1 cellular context compared by ENCODE assay signal in the genomic region with DNA sequence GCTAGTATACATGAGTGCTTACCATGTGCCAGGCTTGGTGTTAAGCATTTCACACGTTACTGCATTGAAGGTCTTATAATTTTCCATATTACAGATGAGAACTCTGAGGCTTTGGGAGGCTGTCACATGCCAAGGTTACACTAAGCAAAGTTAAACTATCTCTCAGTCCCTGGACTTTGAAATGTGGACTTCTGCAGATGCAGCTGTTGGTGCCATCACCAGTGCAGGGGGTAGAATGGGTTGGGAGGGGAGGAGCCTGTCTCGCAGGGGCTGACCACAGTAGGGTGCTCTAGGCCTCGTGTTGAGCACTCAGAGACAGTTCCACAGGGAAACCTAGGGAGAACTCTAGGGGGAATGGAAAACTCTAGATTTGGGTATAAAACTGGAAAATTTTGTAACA.
TF ChIP-seq lines count a peak whose summit lies in the region.

No MANE protein-coding gene starts in this region.

TF ChIP-seq in HepG2, 621 proteins besides CTCF, POLR2A, EP300 and RAD21 (continued from another document and continues in another):
- TF ChIP-seq, protein P1, sequence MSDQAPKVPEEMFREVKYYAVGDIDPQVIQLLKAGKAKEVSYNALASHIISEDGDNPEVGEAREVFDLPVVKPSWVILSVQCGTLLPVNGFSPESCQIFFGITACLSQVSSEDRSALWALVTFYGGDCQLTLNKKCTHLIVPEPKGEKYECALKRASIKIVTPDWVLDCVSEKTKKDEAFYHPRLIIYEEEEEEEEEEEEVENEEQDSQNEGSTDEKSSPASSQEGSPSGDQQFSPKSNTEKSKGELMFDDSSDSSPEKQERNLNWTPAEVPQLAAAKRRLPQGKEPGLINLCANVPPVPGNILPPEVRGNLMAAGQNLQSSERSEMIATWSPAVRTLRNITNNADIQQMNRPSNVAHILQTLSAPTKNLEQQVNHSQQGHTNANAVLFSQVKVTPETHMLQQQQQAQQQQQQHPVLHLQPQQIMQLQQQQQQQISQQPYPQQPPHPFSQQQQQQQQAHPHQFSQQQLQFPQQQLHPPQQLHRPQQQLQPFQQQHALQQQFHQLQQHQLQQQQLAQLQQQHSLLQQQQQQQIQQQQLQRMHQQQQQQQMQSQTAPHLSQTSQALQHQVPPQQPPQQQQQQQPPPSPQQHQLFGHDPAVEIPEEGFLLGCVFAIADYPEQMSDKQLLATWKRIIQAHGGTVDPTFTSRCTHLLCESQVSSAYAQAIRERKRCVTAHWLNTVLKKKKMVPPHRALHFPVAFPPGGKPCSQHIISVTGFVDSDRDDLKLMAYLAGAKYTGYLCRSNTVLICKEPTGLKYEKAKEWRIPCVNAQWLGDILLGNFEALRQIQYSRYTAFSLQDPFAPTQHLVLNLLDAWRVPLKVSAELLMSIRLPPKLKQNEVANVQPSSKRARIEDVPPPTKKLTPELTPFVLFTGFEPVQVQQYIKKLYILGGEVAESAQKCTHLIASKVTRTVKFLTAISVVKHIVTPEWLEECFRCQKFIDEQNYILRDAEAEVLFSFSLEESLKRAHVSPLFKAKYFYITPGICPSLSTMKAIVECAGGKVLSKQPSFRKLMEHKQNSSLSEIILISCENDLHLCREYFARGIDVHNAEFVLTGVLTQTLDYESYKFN (CRISPR knock-in tag; conservative IDR thresholded peaks at IDR 0.05): peak; percentile 73
- peak; percentile 54; the same call in 1 of the 2 replicates for TF ChIP-seq KAT8 (CRISPR knock-in tag; IDR thresholded peaks at IDR 0.05)
- no peak for TF ChIP-seq TGIF2 (CRISPR knock-in tag; IDR thresholded peaks at IDR 0.05)
- TF ChIP-seq, protein P2, sequence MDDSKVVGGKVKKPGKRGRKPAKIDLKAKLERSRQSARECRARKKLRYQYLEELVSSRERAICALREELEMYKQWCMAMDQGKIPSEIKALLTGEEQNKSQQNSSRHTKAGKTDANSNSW (CRISPR knock-in tag; IDR thresholded peaks at IDR 0.05; ENCODE audit: borderline replicate concordance): no peak
- TF ChIP-seq MLLT10 (CRISPR knock-in tag; IDR thresholded peaks at IDR 0.05): no peak
- TF ChIP-seq ZNF230 (CRISPR knock-in tag; IDR thresholded peaks at IDR 0.05): no peak
- TF ChIP-seq, protein P3, sequence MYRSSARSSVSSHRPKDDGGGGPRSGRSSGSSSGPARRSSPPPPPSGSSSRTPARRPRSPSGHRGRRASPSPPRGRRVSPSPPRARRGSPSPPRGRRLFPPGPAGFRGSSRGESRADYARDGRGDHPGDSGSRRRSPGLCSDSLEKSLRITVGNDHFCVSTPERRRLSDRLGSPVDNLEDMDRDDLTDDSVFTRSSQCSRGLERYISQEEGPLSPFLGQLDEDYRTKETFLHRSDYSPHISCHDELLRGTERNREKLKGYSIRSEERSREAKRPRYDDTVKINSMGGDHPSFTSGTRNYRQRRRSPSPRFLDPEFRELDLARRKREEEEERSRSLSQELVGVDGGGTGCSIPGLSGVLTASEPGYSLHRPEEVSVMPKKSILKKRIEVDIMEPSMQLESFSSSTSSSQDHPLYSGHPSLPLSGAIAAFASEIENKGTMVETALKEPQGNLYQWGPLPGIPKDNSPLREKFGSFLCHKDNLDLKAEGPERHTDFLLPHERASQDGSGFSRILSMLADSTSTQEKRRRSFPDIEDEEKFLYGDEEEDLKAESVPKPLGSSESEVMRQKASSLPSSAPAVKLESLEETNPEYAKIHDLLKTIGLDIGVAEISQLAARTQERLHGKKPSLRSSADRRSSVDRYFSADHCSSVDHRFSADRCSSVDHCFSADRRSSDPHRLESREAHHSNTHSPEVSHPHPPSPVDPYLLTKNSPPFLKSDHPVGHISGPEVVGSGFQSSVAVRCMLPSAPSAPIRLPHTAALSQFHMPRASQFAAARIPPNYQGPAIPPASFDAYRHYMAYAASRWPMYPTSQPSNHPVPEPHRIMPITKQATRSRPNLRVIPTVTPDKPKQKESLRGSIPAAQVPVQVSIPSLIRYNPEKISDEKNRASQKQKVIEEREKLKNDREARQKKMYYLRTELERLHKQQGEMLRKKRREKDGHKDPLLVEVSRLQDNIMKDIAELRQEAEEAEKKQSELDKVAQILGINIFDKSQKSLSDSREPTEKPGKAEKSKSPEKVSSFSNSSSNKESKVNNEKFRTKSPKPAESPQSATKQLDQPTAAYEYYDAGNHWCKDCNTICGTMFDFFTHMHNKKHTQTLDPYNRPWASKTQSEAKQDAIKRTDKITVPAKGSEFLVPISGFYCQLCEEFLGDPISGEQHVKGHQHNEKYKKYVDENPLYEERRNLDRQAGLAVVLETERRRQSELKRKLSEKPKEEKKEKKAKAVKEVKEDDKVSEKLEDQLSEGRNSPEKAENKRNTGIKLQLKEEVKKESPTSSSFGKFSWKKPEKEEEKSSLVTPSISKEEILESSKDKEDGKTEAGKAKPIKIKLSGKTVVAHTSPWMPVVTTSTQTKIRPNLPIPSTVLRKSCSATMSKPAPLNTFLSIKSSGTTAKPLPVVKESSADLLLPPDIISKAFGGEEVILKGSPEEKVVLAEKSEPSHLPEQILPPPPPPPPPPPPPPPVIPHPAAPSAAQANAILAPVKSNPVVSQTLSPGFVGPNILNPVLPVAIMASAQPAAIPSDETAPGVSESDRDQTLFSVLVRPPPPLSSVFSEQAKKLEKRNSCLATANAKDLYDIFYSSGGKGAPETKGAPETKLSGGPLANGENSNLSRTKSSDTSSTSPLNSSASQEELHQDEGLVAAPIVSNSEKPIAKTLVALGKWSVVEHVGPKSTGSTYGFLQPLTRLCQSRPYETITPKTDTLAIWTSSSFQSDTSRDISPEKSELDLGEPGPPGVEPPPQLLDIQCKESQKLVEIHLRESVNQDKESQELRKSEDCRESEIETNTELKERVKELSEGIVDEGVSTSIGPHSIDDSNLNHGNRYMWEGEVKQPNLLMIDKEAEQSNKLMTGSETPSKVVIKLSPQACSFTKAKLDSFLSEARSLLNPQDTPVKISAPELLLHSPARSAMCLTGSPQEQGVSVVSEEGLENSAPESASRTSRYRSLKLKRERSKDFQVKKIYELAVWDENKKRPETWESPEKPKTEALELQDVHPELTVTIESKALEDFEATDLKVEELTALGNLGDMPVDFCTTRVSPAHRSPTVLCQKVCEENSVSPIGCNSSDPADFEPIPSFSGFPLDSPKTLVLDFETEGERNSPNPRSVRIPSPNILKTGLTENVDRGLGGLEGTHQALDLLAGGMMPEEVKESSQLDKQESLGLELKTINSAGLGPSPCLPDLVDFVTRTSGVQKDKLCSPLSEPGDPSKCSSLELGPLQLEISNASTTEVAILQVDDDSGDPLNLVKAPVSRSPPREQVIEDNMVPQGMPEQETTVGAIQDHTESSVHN (CRISPR knock-in tag; IDR thresholded peaks at IDR 0.05): no peak
- no peak for TF ChIP-seq DMAP1 (CRISPR knock-in tag; IDR thresholded peaks at IDR 0.05)
- no peak for TF ChIP-seq AHR (CRISPR knock-in tag; IDR thresholded peaks at IDR 0.05)
- TF ChIP-seq, protein P4, sequence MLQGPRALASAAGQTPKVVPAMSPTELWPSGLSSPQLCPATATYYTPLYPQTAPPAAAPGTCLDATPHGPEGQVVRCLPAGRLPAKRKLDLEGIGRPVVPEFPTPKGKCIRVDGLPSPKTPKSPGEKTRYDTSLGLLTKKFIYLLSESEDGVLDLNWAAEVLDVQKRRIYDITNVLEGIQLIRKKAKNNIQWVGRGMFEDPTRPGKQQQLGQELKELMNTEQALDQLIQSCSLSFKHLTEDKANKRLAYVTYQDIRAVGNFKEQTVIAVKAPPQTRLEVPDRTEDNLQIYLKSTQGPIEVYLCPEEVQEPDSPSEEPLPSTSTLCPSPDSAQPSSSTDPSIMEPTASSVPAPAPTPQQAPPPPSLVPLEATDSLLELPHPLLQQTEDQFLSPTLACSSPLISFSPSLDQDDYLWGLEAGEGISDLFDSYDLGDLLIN (CRISPR knock-in tag; IDR thresholded peaks at IDR 0.05; ENCODE audit: borderline replicate concordance): no peak
- TF ChIP-seq, protein P5, sequence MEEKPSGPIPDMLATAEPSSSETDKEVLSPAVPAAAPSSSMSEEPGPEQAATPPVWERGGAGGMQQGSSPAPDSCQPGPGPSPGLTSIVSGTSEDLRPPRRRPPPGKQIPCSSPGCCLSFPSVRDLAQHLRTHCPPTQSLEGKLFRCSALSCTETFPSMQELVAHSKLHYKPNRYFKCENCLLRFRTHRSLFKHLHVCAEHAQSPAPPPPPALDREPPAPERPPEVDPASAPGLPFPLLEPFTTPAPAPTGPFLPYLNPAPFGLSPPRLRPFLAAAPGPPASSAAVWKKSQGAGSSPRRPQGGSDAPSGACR (CRISPR knock-in tag; IDR thresholded peaks at IDR 0.05): no peak
- no peak for TF ChIP-seq CCAR2 (optimal IDR thresholded peaks at IDR 0.05; ENCODE audit: low read depth, low read length)
- TF ChIP-seq, protein P6, sequence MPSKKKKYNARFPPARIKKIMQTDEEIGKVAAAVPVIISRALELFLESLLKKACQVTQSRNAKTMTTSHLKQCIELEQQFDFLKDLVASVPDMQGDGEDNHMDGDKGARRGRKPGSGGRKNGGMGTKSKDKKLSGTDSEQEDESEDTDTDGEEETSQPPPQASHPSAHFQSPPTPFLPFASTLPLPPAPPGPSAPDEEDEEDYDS (CRISPR knock-in tag; IDR thresholded peaks at IDR 0.05): no peak
- TF ChIP-seq, protein P7, sequence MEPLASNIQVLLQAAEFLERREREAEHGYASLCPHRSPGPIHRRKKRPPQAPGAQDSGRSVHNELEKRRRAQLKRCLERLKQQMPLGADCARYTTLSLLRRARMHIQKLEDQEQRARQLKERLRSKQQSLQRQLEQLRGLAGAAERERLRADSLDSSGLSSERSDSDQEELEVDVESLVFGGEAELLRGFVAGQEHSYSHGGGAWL (CRISPR knock-in tag; IDR thresholded peaks at IDR 0.05): no peak
- no peak for TF ChIP-seq RBM22 (optimal IDR thresholded peaks at IDR 0.05; ENCODE audit: low read length)
- TF ChIP-seq ZNF329 (CRISPR knock-in tag; IDR thresholded peaks at IDR 0.05; ENCODE audit: low read depth): no peak
- TF ChIP-seq KLF9 (CRISPR knock-in tag; IDR thresholded peaks at IDR 0.05; ENCODE audit: low read depth): no peak
- TF ChIP-seq ZC3H4 (CRISPR knock-in tag; IDR thresholded peaks at IDR 0.05; ENCODE audit: borderline replicate concordance): no peak
- no peak for TF ChIP-seq ZNF75D (CRISPR knock-in tag; IDR thresholded peaks at IDR 0.05; ENCODE audit: borderline replicate concordance)
- TF ChIP-seq ZNF205 (CRISPR knock-in tag; IDR thresholded peaks at IDR 0.05): peak; percentile 97
- no peak for TF ChIP-seq ZNF891 (CRISPR knock-in tag; IDR thresholded peaks at IDR 0.05)
- TF ChIP-seq ZNF451 (CRISPR knock-in tag; IDR thresholded peaks at IDR 0.05): no peak
- TF ChIP-seq, protein P8, sequence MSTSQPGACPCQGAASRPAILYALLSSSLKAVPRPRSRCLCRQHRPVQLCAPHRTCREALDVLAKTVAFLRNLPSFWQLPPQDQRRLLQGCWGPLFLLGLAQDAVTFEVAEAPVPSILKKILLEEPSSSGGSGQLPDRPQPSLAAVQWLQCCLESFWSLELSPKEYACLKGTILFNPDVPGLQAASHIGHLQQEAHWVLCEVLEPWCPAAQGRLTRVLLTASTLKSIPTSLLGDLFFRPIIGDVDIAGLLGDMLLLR (CRISPR knock-in tag; IDR thresholded peaks at IDR 0.05): no peak
- TF ChIP-seq, protein P9, sequence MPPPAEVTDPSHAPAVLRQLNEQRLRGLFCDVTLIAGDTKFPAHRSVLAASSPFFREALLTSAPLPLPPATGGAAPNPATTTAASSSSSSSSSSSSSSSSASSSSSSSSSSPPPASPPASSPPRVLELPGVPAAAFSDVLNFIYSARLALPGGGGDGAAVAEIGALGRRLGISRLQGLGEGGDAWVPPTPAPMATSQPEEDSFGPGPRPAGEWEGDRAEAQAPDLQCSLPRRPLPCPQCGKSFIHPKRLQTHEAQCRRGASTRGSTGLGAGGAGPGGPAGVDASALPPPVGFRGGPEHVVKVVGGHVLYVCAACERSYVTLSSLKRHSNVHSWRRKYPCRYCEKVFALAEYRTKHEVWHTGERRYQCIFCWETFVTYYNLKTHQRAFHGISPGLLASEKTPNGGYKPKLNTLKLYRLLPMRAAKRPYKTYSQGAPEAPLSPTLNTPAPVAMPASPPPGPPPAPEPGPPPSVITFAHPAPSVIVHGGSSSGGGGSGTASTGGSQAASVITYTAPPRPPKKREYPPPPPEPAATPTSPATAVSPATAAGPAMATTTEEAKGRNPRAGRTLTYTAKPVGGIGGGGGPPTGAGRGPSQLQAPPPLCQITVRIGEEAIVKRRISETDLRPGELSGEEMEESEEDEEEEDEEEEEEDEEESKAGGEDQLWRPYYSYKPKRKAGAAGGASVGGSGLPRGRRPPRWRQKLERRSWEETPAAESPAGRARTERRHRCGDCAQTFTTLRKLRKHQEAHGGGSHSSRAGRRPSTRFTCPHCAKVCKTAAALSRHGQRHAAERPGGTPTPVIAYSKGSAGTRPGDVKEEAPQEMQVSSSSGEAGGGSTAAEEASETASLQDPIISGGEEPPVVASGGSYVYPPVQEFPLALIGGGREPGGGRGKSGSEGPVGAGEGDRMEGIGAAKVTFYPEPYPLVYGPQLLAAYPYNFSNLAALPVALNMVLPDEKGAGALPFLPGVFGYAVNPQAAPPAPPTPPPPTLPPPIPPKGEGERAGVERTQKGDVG (CRISPR knock-in tag; IDR thresholded peaks at IDR 0.05; ENCODE audit: borderline replicate concordance): no peak
- no peak for TF ChIP-seq YEATS2 (CRISPR knock-in tag; IDR thresholded peaks at IDR 0.05; ENCODE audit: borderline replicate concordance)
- TF ChIP-seq ZNF607 (CRISPR knock-in tag; IDR thresholded peaks at IDR 0.05; ENCODE audit: borderline replicate concordance): no peak
- TF ChIP-seq FIP1L1 (IDR thresholded peaks at IDR 0.05; ENCODE audit: borderline replicate concordance, insufficient read depth, low read depth, low read length): no peak
- TF ChIP-seq FOSL1 (CRISPR knock-in tag; IDR thresholded peaks at IDR 0.05; ENCODE audit: borderline replicate concordance): no peak
- no peak for TF ChIP-seq CENPT (CRISPR knock-in tag; IDR thresholded peaks at IDR 0.05; ENCODE audit: low read depth)
- TF ChIP-seq, protein P10, sequence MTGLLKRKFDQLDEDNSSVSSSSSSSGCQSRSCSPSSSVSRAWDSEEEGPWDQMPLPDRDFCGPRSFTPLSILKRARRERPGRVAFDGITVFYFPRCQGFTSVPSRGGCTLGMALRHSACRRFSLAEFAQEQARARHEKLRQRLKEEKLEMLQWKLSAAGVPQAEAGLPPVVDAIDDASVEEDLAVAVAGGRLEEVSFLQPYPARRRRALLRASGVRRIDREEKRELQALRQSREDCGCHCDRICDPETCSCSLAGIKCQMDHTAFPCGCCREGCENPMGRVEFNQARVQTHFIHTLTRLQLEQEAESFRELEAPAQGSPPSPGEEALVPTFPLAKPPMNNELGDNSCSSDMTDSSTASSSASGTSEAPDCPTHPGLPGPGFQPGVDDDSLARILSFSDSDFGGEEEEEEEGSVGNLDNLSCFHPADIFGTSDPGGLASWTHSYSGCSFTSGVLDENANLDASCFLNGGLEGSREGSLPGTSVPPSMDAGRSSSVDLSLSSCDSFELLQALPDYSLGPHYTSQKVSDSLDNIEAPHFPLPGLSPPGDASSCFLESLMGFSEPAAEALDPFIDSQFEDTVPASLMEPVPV (CRISPR knock-in tag; IDR thresholded peaks at IDR 0.05): no peak
- peak; percentile 40; the same call in 1 of the 2 replicates for TF ChIP-seq POGZ (CRISPR knock-in tag; IDR thresholded peaks at IDR 0.05)
- no peak for TF ChIP-seq ZNF550 (CRISPR knock-in tag; IDR thresholded peaks at IDR 0.05; ENCODE audit: borderline replicate concordance)
